Comparison of ENCODE assay signal across 25 cellular contexts in the genomic region with DNA sequence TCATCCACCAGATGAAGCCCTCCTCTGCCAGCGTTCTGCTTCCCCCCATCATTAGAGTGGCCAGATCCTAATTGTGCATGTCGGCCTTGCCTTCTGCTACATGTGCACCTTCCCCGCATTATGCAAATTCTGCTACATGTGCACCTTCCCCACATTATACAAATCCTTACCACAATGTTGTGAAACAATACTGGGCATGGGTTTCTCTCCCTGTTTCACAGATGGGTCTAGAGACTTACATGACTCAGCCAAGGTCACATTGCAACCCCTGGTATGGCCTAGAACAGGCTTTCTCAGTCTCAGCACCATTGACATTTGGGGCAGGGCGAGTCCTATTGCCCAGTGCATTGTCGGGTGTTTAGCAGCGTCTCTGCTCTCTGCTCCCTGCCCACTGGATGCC. TPM values are rescaled to one million over a fixed set of nuclear protein-coding genes. Genes with fewer than 3 reads are reported as not detected.
A peak's percentile ranks its signal among the peaks of the same experiment; 100 is the strongest.
DNase-seq lines count a peak whose midpoint lies in the region; ATAC-seq and TF ChIP-seq lines count a peak whose summit lies in the region.
"Had no signal": no experiment of that assay in that cellular context is flagged by ENCODE, and none has a peak within 500 bp of the region (broad histone marks: within the 10 kb centered on the region; RNA-seq: fewer than 3 reads in every experiment).

No MANE protein-coding gene starts in this region.

- no peak for ATAC-seq in activated CD4-positive, alpha-beta T cell treated with anti-CD3 and anti-CD28 coated beads for 36 hours
- ATAC-seq: HCT116, left colon had no signal

- H3K4me1 Mint-ChIP-seq in activated CD4-positive, alpha-beta T cell treated with anti-CD3 and anti-CD28 coated beads for 36 hours = no peaks in the 10 kb centered on the region
- H3K4me1 Mint-ChIP-seq: activated CD4-positive, alpha-beta T cell treated with anti-CD3 and anti-CD28 coated beads, Interleukin-2, amount 10 ng/mL, durations not matched to agents 24 days and 14 days; B cell had no signal

- CTCF ChIA-PET in activated CD4-positive, alpha-beta T cell treated with anti-CD3 and anti-CD28 coated beads for 36 hours (lab: Charles Lee) = no interaction called here

- H3K27ac Mint-ChIP-seq in activated CD4-positive, alpha-beta T cell treated with anti-CD3 and anti-CD28 coated beads for 36 hours = no peak overlapping the region
- H3K27ac Mint-ChIP-seq: activated CD4-positive, alpha-beta T cell treated with anti-CD3 and anti-CD28 coated beads, Interleukin-2, amount 10 ng/mL, durations not matched to agents 24 days and 14 days; activated naive CD4-positive, alpha-beta T cell treated with anti-CD3 and anti-CD28 coated beads for 36 hours; B cell; brain; T-helper 2 cell treated with Interferon-gamma antibody and Interleukin-4, amounts not matched to agents 5 μg/mL and 100 μg/mL, for 36 hours had no signal

- H3K4me3 ChIP-seq in GM12865 (ENCODE audit: low read depth, low read length) = no peak overlapping the region
- H3K4me3 ChIP-seq: MG63, testis had no signal

- POLR2A ChIA-PET in activated CD4-positive, alpha-beta T cell treated with anti-CD3 and anti-CD28 coated beads for 36 hours (lab: Charles Lee) = no interaction called here

- intact Hi-C loops in activated CD4-positive, alpha-beta T cell treated with anti-CD3 and anti-CD28 coated beads for 36 hours (cut with DNase I, micrococcal nuclease) = no loop called here

- H3K9me3 Mint-ChIP-seq in activated CD4-positive, alpha-beta T cell treated with anti-CD3 and anti-CD28 coated beads for 36 hours (ENCODE audit: low read depth) = no peaks in the 10 kb centered on the region
- H3K9me3 Mint-ChIP-seq: activated CD4-positive, alpha-beta T cell treated with anti-CD3 and anti-CD28 coated beads, Interleukin-2, amount 10 ng/mL, durations not matched to agents 24 days and 14 days; activated naive CD4-positive, alpha-beta T cell treated with anti-CD3 and anti-CD28 coated beads for 36 hours; T-helper 2 cell treated with Interferon-gamma antibody and Interleukin-4, amounts not matched to agents 5 μg/mL and 100 μg/mL, for 36 hours had no signal

- H3K27me3 Mint-ChIP-seq in activated CD4-positive, alpha-beta T cell treated with anti-CD3 and anti-CD28 coated beads for 36 hours = peaks cover 2% of the 10 kb centered on the region

- no peak for TF ChIP-seq CTCF in GM12865 (IDR thresholded peaks at IDR 0.05; ENCODE audit: insufficient read depth, low read depth, low read length, missing control alignments)

- H3K36me3 Mint-ChIP-seq in activated CD4-positive, alpha-beta T cell treated with anti-CD3 and anti-CD28 coated beads for 36 hours (ENCODE audit: low read depth) = no peaks in the 10 kb centered on the region
- H3K36me3 Mint-ChIP-seq: brain had no signal

- H3K4me3 Mint-ChIP-seq in activated CD4-positive, alpha-beta T cell treated with anti-CD3 and anti-CD28 coated beads for 36 hours = no peak overlapping the region
- H3K4me3 Mint-ChIP-seq: activated CD4-positive, alpha-beta T cell treated with anti-CD3 and anti-CD28 coated beads, Interleukin-2, amount 10 ng/mL, durations not matched to agents 24 days and 14 days; activated naive CD4-positive, alpha-beta T cell treated with anti-CD3 and anti-CD28 coated beads for 36 hours; B cell; brain; T-helper 2 cell treated with Interferon-gamma antibody and Interleukin-4, amounts not matched to agents 5 μg/mL and 100 μg/mL, for 36 hours had no signal

- peak; percentile 89 for DNase-seq in GM12865 (ENCODE audit: low read depth)
- DNase-seq in MV-4-11 (lab: John Stamatoyannopoulos, UW) = peak; percentile 92
- peak; percentile 97 for DNase-seq in amniotic epithelial cell (ENCODE audit: low read depth)
- peak; percentile 72 for DNase-seq in iris pigment epithelial cell (ENCODE audit: low read depth)
- no peak for DNase-seq in DMS 273 (lab: John Stamatoyannopoulos, UW; ENCODE audit: unreplicated experiment)
- no peak for DNase-seq in activated CD4-positive, alpha-beta T cell treated with anti-CD3 and anti-CD28 coated beads for 36 hours
- DNase-seq in 8988T = no peak
- DNase-seq in activated T-cell treated with anti-CD3 and anti-CD28 coated beads for 4 hours = no peak
- DNase-seq: activated CD4-positive, alpha-beta T cell treated with anti-CD3 and anti-CD28 coated beads, Interleukin-2, amount 10 ng/mL, durations not matched to agents 24 days and 14 days; activated naive CD4-positive, alpha-beta T cell treated with anti-CD3 and anti-CD28 coated beads for 36 hours; Calu3; dermis blood vessel endothelial cell; erythroblast; GDM1; left colon; MG63; NCI-H2107; SHP77 treated with DMSO at 0.1 percent for 48 hours; stimulated activated CD4-positive, alpha-beta T cell treated with anti-CD3 and anti-CD28 coated beads, Interleukin-4, amount 100 ng/mL, for 24 hours; testis had no signal

RNA-seq across cellular contexts. Expression of a gene that starts 1.0 kb away (rescaled TPM):
- not detected for total RNA-seq in activated CD4-positive, alpha-beta T cell treated with anti-CD3 and anti-CD28 coated beads for 36 hours
- total RNA-seq: activated CD4-positive, alpha-beta T cell treated with anti-CD3 and anti-CD28 coated beads, Interleukin-2, amount 10 ng/mL, durations not matched to agents 24 days and 14 days; activated naive CD4-positive, alpha-beta T cell treated with anti-CD3 and anti-CD28 coated beads for 36 hours; B cell; Calu3; dermis blood vessel endothelial cell; left colon; osteocyte had no signal

RNA-seq across cellular contexts. Expression of a gene that starts 17.3 kb away (rescaled TPM):
- not detected for total RNA-seq in activated CD4-positive, alpha-beta T cell treated with anti-CD3 and anti-CD28 coated beads for 36 hours
- total RNA-seq: activated CD4-positive, alpha-beta T cell treated with anti-CD3 and anti-CD28 coated beads, Interleukin-2, amount 10 ng/mL, durations not matched to agents 24 days and 14 days; activated naive CD4-positive, alpha-beta T cell treated with anti-CD3 and anti-CD28 coated beads for 36 hours; B cell; Calu3; dermis blood vessel endothelial cell; osteocyte had no signal

RNA-seq across cellular contexts. Expression of a gene that starts 20.4 kb away (rescaled TPM):
- not detected for total RNA-seq in activated CD4-positive, alpha-beta T cell treated with anti-CD3 and anti-CD28 coated beads for 36 hours
- total RNA-seq: activated CD4-positive, alpha-beta T cell treated with anti-CD3 and anti-CD28 coated beads, Interleukin-2, amount 10 ng/mL, durations not matched to agents 24 days and 14 days; activated naive CD4-positive, alpha-beta T cell treated with anti-CD3 and anti-CD28 coated beads for 36 hours; B cell; Calu3; dermis blood vessel endothelial cell; left colon; osteocyte had no signal

RNA-seq across cellular contexts. Expression of a gene that starts 45.8 kb away (rescaled TPM):
- total RNA-seq in activated CD4-positive, alpha-beta T cell treated with anti-CD3 and anti-CD28 coated beads for 36 hours = 10 to 100 TPM; 43.1 to 48.6 TPM

Comparison
In these comparisons a context has a peak if more than half of its experiments do, and no peak if none do; other contexts are left out.
1. DNase-seq: peak in GM12865 (single experiment), MV-4-11 (single experiment), amniotic epithelial cell (single experiment) and iris pigment epithelial cell (single experiment); none in DMS 273 (single experiment), activated CD4-positive, alpha-beta T cell treated with anti-CD3 and anti-CD28 coated beads for 36 hours (single experiment), 8988T (single experiment) and activated T-cell treated with anti-CD3 and anti-CD28 coated beads for 4 hours (single experiment).